8 cellular contexts compared by ENCODE assay signal in genomic region chr17:81394377-81394747, GRCh38. TPM values are rescaled to one million over a fixed set of nuclear protein-coding genes. Genes with fewer than 3 reads are reported as not detected.
DNase-seq lines count a peak whose midpoint lies in the region; ATAC-seq and TF ChIP-seq lines count a peak whose summit lies in the region.

No MANE protein-coding gene starts in this region.

- no peak for TF ChIP-seq CTCF in GM23338 (conservative IDR thresholded peaks at IDR 0.05; ENCODE audit: low read depth in 2 of 2)
- no peak for TF ChIP-seq CTCF in fibroblast of lung (conservative IDR thresholded peaks at IDR 0.05 in 1 of 2, IDR thresholded peaks at IDR 0.05 in 1 of 2; ENCODE audit: low read depth in 1 of 2, low read length in 2 of 2)
- TF ChIP-seq CTCF in sigmoid colon (IDR thresholded peaks at IDR 0.05): no peak

- H3K4me3 Mint-ChIP-seq in GM23338: peak overlapping the region; percentile 65

- H3K36me3 ChIP-seq in GM23338 (ENCODE audit: insufficient read depth) (no peaks in the 10 kb centered on the region), fibroblast of lung (ENCODE audit: control insufficient read depth, insufficient read depth, low read length) (no peaks in the 10 kb centered on the region), sigmoid colon (no peaks in the 10 kb centered on the region)

- H3K4me1 ChIP-seq in GM23338 (ENCODE audit: insufficient read depth) (peaks cover 54% of the 10 kb centered on the region), fibroblast of lung (ENCODE audit: control insufficient read depth, extremely low read depth, insufficient read depth, low read length) (peaks cover 25% of the 10 kb centered on the region), sigmoid colon (peaks cover 0 to 63% (median 44%) of the 10 kb centered on the region in 4 donors)

- H3K27ac Mint-ChIP-seq in GM23338: no peak overlapping the region

- H3K27me3 ChIP-seq in GM23338 (ENCODE audit: insufficient read depth): peaks cover 86% of the 10 kb centered on the region
- H3K27me3 ChIP-seq in fibroblast of lung (ENCODE audit: control insufficient read depth, insufficient read depth, low read length): no peaks in the 10 kb centered on the region
- H3K27me3 ChIP-seq in sigmoid colon: no peaks in the 10 kb centered on the region

- peak overlapping the region; percentile 10 for H3K9ac ChIP-seq in fibroblast of lung (ENCODE audit: insufficient read depth, low read length)

- H3K9me2 ChIP-seq in GM23338 (ENCODE audit: insufficient read depth): no peaks in the 10 kb centered on the region

- DNase-seq in GM23338 (ENCODE audit: low spot score) (no peak), SIG-M5 treated with dmso at 0.1 percent for 504 hours (lab: John Stamatoyannopoulos, UW; ENCODE audit: unreplicated experiment) (peak; percentile 69), fibroblast of lung (ENCODE audit: low read depth in 2 of 2) (no peak), sigmoid colon (no peak), dermis blood vessel endothelial cell (no peak), RPMI8226 (no peak), NCI-H1436 treated with DMSO at 0.1 percent for 48 hours (lab: John Stamatoyannopoulos, UW) (no peak)

- ATAC-seq in GM23338 (no peak), HG02840 (IDR thresholded peaks at IDR 0.05; ENCODE audit: low FRiP score, unreplicated experiment) (no peak)

- peaks cover 11% of the 10 kb centered on the region; the same call in 1 of the 2 replicates for H3F3A ChIP-seq in GM23338 (replicated peaks; ENCODE audit: low read depth)

- H3K4me1 Mint-ChIP-seq in GM23338: peaks cover 46% of the 10 kb centered on the region

- no peak for TF ChIP-seq EP300 in sigmoid colon (IDR thresholded peaks at IDR 0.05)

- H3K4me2 ChIP-seq in GM23338: peak overlapping the region; percentile 80
- H3K4me2 ChIP-seq in fibroblast of lung (ENCODE audit: extremely low read depth, insufficient read depth, low read length): peak overlapping the region; percentile 95

- H3K9me3 ChIP-seq in fibroblast of lung (ENCODE audit: control insufficient read depth, insufficient read depth, low read depth, low read length): no peaks in the 10 kb centered on the region
- no peaks in the 10 kb centered on the region for H3K9me3 ChIP-seq in sigmoid colon

- H3K27ac ChIP-seq in GM23338 (ENCODE audit: low read depth) (no peak overlapping the region), fibroblast of lung (ENCODE audit: insufficient read depth, low read length) (peak overlapping the region; percentile 34), sigmoid colon (peak overlapping the region; percentile 93 to 99 (median 98))

- H3K4me3 ChIP-seq in GM23338 (peak overlapping the region; percentile 50), fibroblast of lung (replicated peaks in 1 of 4; ENCODE audit: control extremely low read depth in 1 of 4, insufficient read depth in 1 of 4, low read depth in 3 of 4, low read length in 4 of 4) (peak overlapping the region; percentile 18 to 53 (median 30)), sigmoid colon (peak overlapping the region; percentile 2 to 84 (median 74))

- H2AFZ ChIP-seq in GM23338 (peak overlapping the region; percentile 21; the same call in 1 of the 2 replicates), fibroblast of lung (ENCODE audit: low read length) (no peak overlapping the region)

- peaks cover 2% of the 10 kb centered on the region; the same call in 1 of the 3 replicates for H3K36me3 Mint-ChIP-seq in GM23338 (ENCODE audit: low read depth)

- H4K20me1 ChIP-seq in GM23338 (replicated peaks; ENCODE audit: insufficient read depth) (peaks cover 10% of the 10 kb centered on the region), fibroblast of lung (ENCODE audit: control insufficient read depth, extremely low read depth, insufficient read depth, low read length) (no peaks in the 10 kb centered on the region)

- H3K79me2 ChIP-seq in GM23338 (replicated peaks; ENCODE audit: insufficient read depth) (no peaks in the 10 kb centered on the region), fibroblast of lung (ENCODE audit: control insufficient read depth, insufficient read depth, low read length) (peaks cover 65% of the 10 kb centered on the region)

- H3K27me3 Mint-ChIP-seq in GM23338 (ENCODE audit: insufficient read depth, low read depth, poor library complexity): peaks cover 73% of the 10 kb centered on the region

- WGBS in sigmoid colon, 2 donors: 11 to 20% methylated on average over 5 of the region's 5 CpGs

- H3K9me3 Mint-ChIP-seq in GM23338: peaks cover 3% of the 10 kb centered on the region; the same call in 2 of the 3 replicates

- intact Hi-C loops in sigmoid colon (cut with DNase I): loop anchor here (2.0 to 5.0 kb wide), 2 partner anchors 97 to 118 kb away; partner anchors contain the start of genes ACTG1 and SLC38A10

- TF ChIP-seq POLR2A in sigmoid colon (IDR thresholded peaks at IDR 0.05): no peak

TF ChIP-seq in GM23338, 12 proteins besides CTCF, POLR2A, EP300 and RAD21:
- TF ChIP-seq EZH2 (IDR thresholded peaks at IDR 0.05; ENCODE audit: low read depth, unreplicated experiment): peak; percentile 68
- TF ChIP-seq ZNF331 (CRISPR knock-in tag; IDR thresholded peaks at IDR 0.05; ENCODE audit: low read depth): no peak

RNA-seq across cellular contexts. Expression of gene BAHCC1, which starts 0.9 kb away (rescaled TPM):
- 1.1 and 1.8 TPM in 2 replicates for total RNA-seq in GM23338 (2014; rRNA removed; shearing (Covaris generic))
- polyA plus RNA-seq in GM23338 (2016; fragmentation: Nextera tagmentation; extraction: Ambion mirVana): 0.17 and 0.24 TPM in 2 replicates
- 3.9 and 7.3 TPM in 2 replicates for total RNA-seq in fibroblast of lung
- 1.5 and 1.8 TPM in 2 replicates for polyA plus RNA-seq in fibroblast of lung
- polyA plus RNA-seq in fibroblast of lung (2012): 6.8 and 7.2 TPM in 2 replicates
- 6.3 and 8.6 TPM in 2 replicates for polyA minus RNA-seq in fibroblast of lung (ENCODE audit: low replicate concordance)
- total RNA-seq in sigmoid colon: 10 to 100 TPM in 1 of 4 donors, 1 to 10 TPM in 3; 3.8 to 18.6 (median 7.2) TPM
- polyA plus RNA-seq in sigmoid colon: 10 to 100 TPM in 1 of 3 donors, 1 to 10 TPM in 2; 1.8 to 12.9 (median 3.0) TPM
- total RNA-seq in dermis blood vessel endothelial cell: 4.8 and 19.3 TPM in 2 replicates
